In the genomic region with DNA sequence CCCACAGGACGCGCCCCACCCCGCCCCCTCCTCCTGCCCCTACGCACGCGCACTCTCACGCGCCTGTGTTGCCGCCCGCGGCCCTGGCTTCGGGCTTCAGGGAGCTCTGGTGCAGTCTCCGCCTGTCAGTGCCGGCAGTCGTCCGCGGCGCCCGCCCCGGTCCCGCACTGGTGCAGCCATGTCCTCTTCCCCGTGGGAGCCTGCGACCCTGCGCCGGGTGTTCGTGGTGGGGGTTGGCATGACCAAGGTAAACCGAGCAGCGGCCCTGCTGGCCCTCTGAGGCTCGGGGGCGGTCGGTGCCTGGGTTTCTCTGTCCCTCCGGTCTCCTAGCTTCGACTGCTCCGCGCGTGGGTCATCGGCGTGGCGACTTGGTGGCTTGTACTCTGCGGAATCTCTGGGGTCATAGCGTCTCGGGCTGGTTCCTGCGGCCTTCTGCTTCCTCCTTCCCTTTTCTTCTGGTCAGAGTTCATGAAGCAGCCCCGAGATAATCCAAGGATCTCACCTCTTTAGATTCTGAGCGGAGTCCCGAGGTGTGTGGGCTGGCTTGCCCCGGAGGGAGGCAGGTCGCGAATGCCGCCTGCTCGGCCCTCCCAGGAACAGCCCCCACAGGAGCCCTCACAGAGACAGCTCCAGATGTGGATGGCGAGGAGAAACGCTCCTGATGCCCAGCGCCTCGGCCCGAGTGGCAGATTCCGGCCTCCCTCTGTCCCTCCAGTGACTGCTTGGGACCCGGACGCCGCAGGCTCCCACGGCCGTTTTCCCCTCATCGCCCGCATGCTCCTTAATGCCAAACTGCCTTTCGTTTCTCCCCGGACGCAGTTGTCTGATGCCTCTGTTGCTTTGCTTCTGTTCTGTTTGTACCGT, we compare ENCODE assay signal across 8 cellular contexts. TPM values are rescaled to one million over a fixed set of nuclear protein-coding genes. Genes with fewer than 3 reads are reported as not detected.
DNase-seq lines count a peak whose midpoint lies in the region; ATAC-seq and TF ChIP-seq lines count a peak whose summit lies in the region.

A gene with protein sequence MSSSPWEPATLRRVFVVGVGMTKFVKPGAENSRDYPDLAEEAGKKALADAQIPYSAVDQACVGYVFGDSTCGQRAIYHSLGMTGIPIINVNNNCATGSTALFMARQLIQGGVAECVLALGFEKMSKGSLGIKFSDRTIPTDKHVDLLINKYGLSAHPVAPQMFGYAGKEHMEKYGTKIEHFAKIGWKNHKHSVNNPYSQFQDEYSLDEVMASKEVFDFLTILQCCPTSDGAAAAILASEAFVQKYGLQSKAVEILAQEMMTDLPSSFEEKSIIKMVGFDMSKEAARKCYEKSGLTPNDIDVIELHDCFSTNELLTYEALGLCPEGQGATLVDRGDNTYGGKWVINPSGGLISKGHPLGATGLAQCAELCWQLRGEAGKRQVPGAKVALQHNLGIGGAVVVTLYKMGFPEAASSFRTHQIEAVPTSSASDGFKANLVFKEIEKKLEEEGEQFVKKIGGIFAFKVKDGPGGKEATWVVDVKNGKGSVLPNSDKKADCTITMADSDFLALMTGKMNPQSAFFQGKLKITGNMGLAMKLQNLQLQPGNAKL (plus strand): TSS at position 58 of the 864 bp plus-strand sequence. CDS start 121 bp downstream, at position 179.

- no peak within 1 kb of the TSS for H3K23ac ChIP-seq in H9 (ENCODE audit: insufficient read length, low read depth, low read length)

- no peak within 1 kb of the TSS for H2BK5ac ChIP-seq in H9 (ENCODE audit: insufficient read length, low read length)

- no peak within 1 kb of the TSS for H4K8ac ChIP-seq in H9 (replicated peaks; ENCODE audit: insufficient read length, low read depth, low read length)

- H3K9ac ChIP-seq in H9 (ENCODE audit: extremely low read depth, insufficient read length, low read length) (peak within 1 kb of the TSS; percentile 67), mammary epithelial cell (ENCODE audit: insufficient read depth, low read length) (peak within 1 kb of the TSS; percentile 63)

- peak within 1 kb of the TSS; percentile 37; the same call in 1 of the 2 replicates for H3K14ac ChIP-seq in H9 (ENCODE audit: insufficient read depth, low read length)

- H3K4me1 Mint-ChIP-seq in H9 (peaks cover 7 to 10% of the 10 kb centered on the region in 2 experiments), WTC11 (peaks cover 9% of the 10 kb centered on the region), immature natural killer cell (peaks cover 26 to 29% of the 10 kb centered on the region in 2 donors)

- H3T11ph ChIP-seq in H9 (ENCODE audit: low read length): no peak within 1 kb of the TSS

- no CpG with 5 or more reads among the region's 68 CpGs for WGBS in H9 (ENCODE audit: extremely low coverage, insufficient read length, low lambda C conversion rate)
- 4% methylated on average over 39 of the region's 68 CpGs for WGBS in mammary epithelial cell (ENCODE audit: low coverage, missing lambda C conversion rate)

- peaks cover 11% of the 10 kb centered on the region for H3K23me2 ChIP-seq in H9 (ENCODE audit: insufficient read length, low read depth, low read length, poor library complexity, severe bottlenecking)

- H3K27me3 ChIP-seq in H9 (ENCODE audit: insufficient read depth, low read length): peaks cover 12% of the 10 kb centered on the region; the same call in 1 of the 2 replicates
- no peaks in the 10 kb centered on the region for H3K27me3 ChIP-seq in mammary epithelial cell (ENCODE audit: insufficient read depth, low read length)

- no peak within 1 kb of the TSS for H2BK15ac ChIP-seq in H9 (ENCODE audit: low read depth, low read length)

- H3K4me1 ChIP-seq in H9 (ENCODE audit: insufficient read depth, low read length): no peaks in the 10 kb centered on the region; the same call in 1 of the 2 replicates
- H3K4me1 ChIP-seq in mammary epithelial cell (ENCODE audit: insufficient read depth, low read length): peaks cover 3% of the 10 kb centered on the region

- peak within 1 kb of the TSS; percentile 58 for H3K4me2 ChIP-seq in H9 (ENCODE audit: insufficient read depth, insufficient read length, low read length)
- H3K4me2 ChIP-seq in mammary epithelial cell (ENCODE audit: insufficient read depth, low read depth, low read length): peak within 1 kb of the TSS; percentile 99

- no peak within 1 kb of the TSS for H2BK120ac ChIP-seq in H9 (ENCODE audit: low read depth, low read length, poor library complexity, severe bottlenecking)

- no peak within 1 kb of the TSS for H2BK12ac ChIP-seq in H9 (ENCODE audit: insufficient read length, low read depth, low read length)

- in situ Hi-C loops in mammary epithelial cell (cut with MboI; ENCODE audit: low sequenced_read_pairs in 2 of 2): loop anchor here in 1 of 2 donors (10.0 to 25.0 kb wide), 2 partner anchors 223 to 260 kb away; a partner anchor contains a TSS

- CTCF ChIA-PET in WTC11 (lab: Charles Lee) (interaction anchor here (0.6 to 1.5 kb wide), 8 partner anchors 22 to 351 kb away, joined by 3 to 6 read pairs (median 4); a partner anchor contains a TSS), mammary epithelial cell (lab: Charles Lee; ENCODE audit: low non-redundant PET) (no interaction called here)

- H3K79me2 ChIP-seq in H9 (ENCODE audit: insufficient read depth, low read length) (no peaks in the 10 kb centered on the region), mammary epithelial cell (ENCODE audit: insufficient read depth, low read length) (peaks cover 7% of the 10 kb centered on the region)

- peak; percentile 48 for DNase-seq in DMS153 treated with DMSO at 0.1 percent for 48 hours (lab: John Stamatoyannopoulos, UW; ENCODE audit: unreplicated experiment)
- DNase-seq in H9: peak; percentile 83
- peak; percentile 24 for DNase-seq in NCI-H1417 treated with DMSO at 0.1 percent for 48 hours (lab: John Stamatoyannopoulos, UW)
- DNase-seq in WTC11 (ENCODE audit: low spot score): peak; percentile 80
- peak; percentile 65 for DNase-seq in mammary epithelial cell
- peak; percentile 66 to 79 (median 69) for DNase-seq in immature natural killer cell
- peak; percentile 29 for DNase-seq in smooth muscle cell of the brain vasculature (ENCODE audit: low read depth, low spot score)

- no peak within 1 kb of the TSS for H3K27ac Mint-ChIP-seq in H9
- no peak within 1 kb of the TSS for H3K27ac Mint-ChIP-seq in WTC11
- peak within 1 kb of the TSS; percentile 77 to 92 (median 84) for H3K27ac Mint-ChIP-seq in immature natural killer cell

- no peaks in the 10 kb centered on the region for H4K20me1 ChIP-seq in H9 (ENCODE audit: control insufficient read depth, insufficient read depth, insufficient read length)
- H4K20me1 ChIP-seq in mammary epithelial cell (ENCODE audit: insufficient read depth, low read length): no peaks in the 10 kb centered on the region

- no peak within 1 kb of the TSS for H2AK5ac ChIP-seq in H9 (ENCODE audit: insufficient read length, low read length)

- intact Hi-C loops in mammary epithelial cell (cut with micrococcal nuclease): loop anchor here (5.0 to 10.0 kb wide), 2 partner anchors 83 to 255 kb away; a partner anchor contains a TSS

- H3K27me3 Mint-ChIP-seq in H9 (ENCODE audit: low read depth): peaks cover 63% of the 10 kb centered on the region
- H3K27me3 Mint-ChIP-seq in WTC11 (ENCODE audit: low read depth): peaks cover 69% of the 10 kb centered on the region
- peaks cover 0 to 6% (median 6%) of the 10 kb centered on the region in 3 donors for H3K27me3 Mint-ChIP-seq in immature natural killer cell (ENCODE audit: low read depth in 3 of 3)

- H4K91ac ChIP-seq in H9 (ENCODE audit: insufficient read length, low read depth, low read length): no peak within 1 kb of the TSS

- H3K4ac ChIP-seq in H9 (ENCODE audit: low read depth, low read length): no peak within 1 kb of the TSS

- H3K9me3 Mint-ChIP-seq in H9: no peaks in the 10 kb centered on the region
- no peaks in the 10 kb centered on the region for H3K9me3 Mint-ChIP-seq in WTC11
- H3K9me3 Mint-ChIP-seq in immature natural killer cell: no peaks in the 10 kb centered on the region

- no peak for TF ChIP-seq CTCF in H9 (conservative IDR thresholded peaks at IDR 0.05)
- no peak for TF ChIP-seq CTCF in WTC11 (IDR thresholded peaks at IDR 0.05)
- no peak for TF ChIP-seq CTCF in mammary epithelial cell (conservative IDR thresholded peaks at IDR 0.05 in 1 of 2, IDR thresholded peaks at IDR 0.05 in 1 of 2; ENCODE audit: extremely low read depth in 1 of 2, insufficient read depth in 1 of 2, low read depth in 1 of 2, low read length in 2 of 2)

- POLR2A ChIA-PET in WTC11 (lab: Charles Lee): no interaction called here

- peak within 1 kb of the TSS; percentile 82 to 87 (median 85) for H3K4me3 ChIP-seq in mammary epithelial cell (replicated peaks in 1 of 3; ENCODE audit: insufficient read depth in 1 of 3, low read depth in 2 of 3, low read length in 3 of 3)

- TSS peak; percentile 17 for BruUV-seq in mammary epithelial cell (replicated peaks; lab: Mats Ljungman, UMichigan)

- ATAC-seq in WTC11 (peak; percentile 86), HG02763 (IDR thresholded peaks at IDR 0.05; ENCODE audit: unreplicated experiment) (no peak)

- H3K9me3 ChIP-seq in H9 (ENCODE audit: control insufficient read depth, low read depth, low read length): no peaks in the 10 kb centered on the region
- H3K9me3 ChIP-seq in mammary epithelial cell (replicated peaks; ENCODE audit: insufficient read depth, low read length): no peaks in the 10 kb centered on the region

- no peaks in the 10 kb centered on the region for H3K36me3 ChIP-seq in mammary epithelial cell (ENCODE audit: insufficient read depth, low read length)

- H3K27ac ChIP-seq in H9 (ENCODE audit: insufficient read length, low read depth, low read length) (no peak within 1 kb of the TSS), mammary epithelial cell (ENCODE audit: insufficient read depth, low read depth, low read length) (peak within 1 kb of the TSS; percentile 47)

- no peak within 1 kb of the TSS for H3K18ac ChIP-seq in H9 (ENCODE audit: insufficient read length, low read depth, low read length)

- no peak within 1 kb of the TSS for H4K5ac ChIP-seq in H9 (ENCODE audit: insufficient read length, low read depth, low read length)

- H3K4me3 Mint-ChIP-seq in H9: peak within 1 kb of the TSS; percentile 60 to 80
- H3K4me3 Mint-ChIP-seq in WTC11: peak within 1 kb of the TSS; percentile 76
- H3K4me3 Mint-ChIP-seq in immature natural killer cell: peak within 1 kb of the TSS; percentile 87 to 98 (median 93)

- H3K36me3 Mint-ChIP-seq in H9 (ENCODE audit: insufficient read depth in 1 of 3, low read depth in 3 of 3) (peaks cover 0 to 1% (median 0%) of the 10 kb centered on the region in 3 experiments; a peak in 1 of 7 replicates), WTC11 (no peaks in the 10 kb centered on the region), immature natural killer cell (no peaks in the 10 kb centered on the region)

- no peak within 1 kb of the TSS for H3K56ac ChIP-seq in H9 (ENCODE audit: insufficient read length, low read depth, low read length)

- H2AFZ ChIP-seq in H9 (ENCODE audit: low read length) (peak within 1 kb of the TSS; percentile 99), mammary epithelial cell (ENCODE audit: low read depth, low read length) (peak within 1 kb of the TSS; percentile 99)

- no peaks in the 10 kb centered on the region for H3K79me1 ChIP-seq in H9 (ENCODE audit: insufficient read depth, low read depth, low read length, poor library complexity, severe bottlenecking)

- dilution Hi-C loops in mammary epithelial cell (cut with HindIII; ENCODE audit: low sequenced_read_pairs): no loop called here

- no peak within 1 kb of the TSS for H2BK20ac ChIP-seq in H9 (ENCODE audit: low read depth, low read length, poor library complexity, severe bottlenecking)

RNA-seq across cellular contexts. Expression of the gene that starts here (rescaled TPM):
- total RNA-seq in H9 (2021): 48.8 and 57.2 TPM in 2 replicates
- total RNA-seq in WTC11 (2021): 56.4 to 60.4 TPM (median 56.8 TPM) in 3 replicates
- total RNA-seq in mammary epithelial cell: 100 to 1,000 TPM in 1 of 2 donors, 10 to 100 TPM in 1; 80.0 to 105 TPM
- polyA plus RNA-seq in mammary epithelial cell: 49.1 TPM
- 56.1 TPM for polyA minus RNA-seq in mammary epithelial cell
- polyA plus RNA-seq in immature natural killer cell: 100 to 1,000 TPM; 257 to 343 (median 261) TPM

Comparison
In these comparisons a context has a peak if more than half of its experiments do, and no peak if none do; other contexts are left out.
1. DNase-seq: peak in every context shown above with its lines; median percentile 83 in H9; 80 in WTC11; 69 in immature natural killer cell; 65 in mammary epithelial cell; 48 in DMS153 treated with DMSO at 0.1 percent for 48 hours; 29 in smooth muscle cell of the brain vasculature; 24 in NCI-H1417 treated with DMSO at 0.1 percent for 48 hours.
2. H3K27ac Mint-ChIP-seq: peak in immature natural killer cell (6 of 6); none in H9 (0 of 3) and WTC11 (single experiment).
3. Peak in every context shown above with its lines, with median percentiles within 50 percentile points of each other: H3K4me3 Mint-ChIP-seq.